ENCODE assay signal across 1 cellular context in the genomic region with DNA sequence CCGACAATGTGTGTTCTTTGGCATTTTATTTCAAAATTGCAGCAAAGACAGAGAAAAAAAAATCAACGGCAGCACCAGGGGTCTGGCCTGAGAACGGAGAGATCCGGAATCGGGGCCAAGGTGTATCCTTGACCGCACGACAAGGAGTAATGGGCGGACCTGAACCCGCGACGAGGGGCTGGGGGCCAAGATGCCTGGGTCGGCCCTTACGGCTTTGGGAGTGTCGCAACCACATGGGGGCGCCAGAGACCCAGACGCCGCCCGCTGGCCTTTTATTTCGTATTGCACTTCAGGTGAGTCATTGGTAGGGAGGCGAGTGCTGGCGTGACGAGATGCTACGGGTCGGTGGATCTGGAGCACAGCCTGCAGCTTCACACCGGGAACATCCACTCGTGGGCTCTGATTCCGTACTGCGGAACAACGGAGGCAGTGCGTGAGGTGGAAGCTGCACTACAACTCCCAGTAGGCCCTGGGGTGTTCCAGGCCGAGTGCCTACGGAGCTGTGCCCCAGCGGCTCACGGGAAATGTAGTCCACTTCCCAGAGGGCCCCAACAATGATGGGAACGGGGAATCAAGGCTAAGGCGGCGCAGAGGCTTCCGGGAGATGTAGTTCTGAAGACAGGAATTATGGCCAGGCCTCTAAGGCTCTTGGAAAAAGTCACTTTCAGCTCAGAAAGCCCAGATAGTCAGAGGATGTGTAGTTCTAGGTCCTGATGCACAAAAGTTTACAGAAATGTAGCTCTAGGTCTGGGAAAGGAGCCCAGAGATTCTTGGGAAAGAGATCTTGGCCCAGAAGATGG.
A peak's percentile ranks its signal among the peaks of the same experiment; 100 is the strongest.
TF ChIP-seq lines count a peak whose summit lies in the region.

No MANE protein-coding gene starts in this region.

TF ChIP-seq in K562, 482 proteins besides CTCF, POLR2A, EP300 and RAD21 (continued from another document and continues in another):
- TF ChIP-seq, protein P1, sequence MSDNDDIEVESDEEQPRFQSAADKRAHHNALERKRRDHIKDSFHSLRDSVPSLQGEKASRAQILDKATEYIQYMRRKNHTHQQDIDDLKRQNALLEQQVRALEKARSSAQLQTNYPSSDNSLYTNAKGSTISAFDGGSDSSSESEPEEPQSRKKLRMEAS (CRISPR knock-in tag; IDR thresholded peaks at IDR 0.05) = peak; percentile 79
- peak; percentile 38; the same call in 1 of the 2 replicates for TF ChIP-seq KLF16 (IDR thresholded peaks at IDR 0.05)
- peak; percentile 79 for TF ChIP-seq VEZF1 (CRISPR knock-in tag; IDR thresholded peaks at IDR 0.05)
- peak; percentile 83; the same call in 1 of the 2 replicates for TF ChIP-seq NR1H2 (CRISPR knock-in tag; IDR thresholded peaks at IDR 0.05)
- TF ChIP-seq ZNF354B (CRISPR knock-in tag; IDR thresholded peaks at IDR 0.05) = no peak
- peak; percentile 60 for TF ChIP-seq POLR2B (IDR thresholded peaks at IDR 0.05; ENCODE audit: low read depth, partially characterized antibody)
- no peak for TF ChIP-seq GABPB2 (CRISPR knock-in tag; conservative IDR thresholded peaks at IDR 0.05)
- 0 out of 2 replicates have a peak, but pooled peaks have one; percentile 9 for TF ChIP-seq MYC (IDR thresholded peaks at IDR 0.05; ENCODE audit: low read depth, low read length)
- peak; percentile 57; the same call in 1 of the 2 replicates for TF ChIP-seq MYC (CRISPR knock-in tag; IDR thresholded peaks at IDR 0.05; ENCODE audit: borderline replicate concordance, low read depth)
- TF ChIP-seq ESRRA (IDR thresholded peaks at IDR 0.05; ENCODE audit: borderline replicate concordance, low read depth) = peak; percentile 63
- TF ChIP-seq TAF9B (IDR thresholded peaks at IDR 0.05; ENCODE audit: partially characterized antibody) = no peak
- TF ChIP-seq ZNF143 (CRISPR knock-in tag; IDR thresholded peaks at IDR 0.05) = peak; percentile 100
- TF ChIP-seq FOS (IDR thresholded peaks at IDR 0.05; ENCODE audit: extremely low read depth, insufficient read length) = no peak
- no peak for TF ChIP-seq EHMT2 (IDR thresholded peaks at IDR 0.05)
- no peak for TF ChIP-seq ARHGAP35 (IDR thresholded peaks at IDR 0.05; ENCODE audit: partially characterized antibody)
- TF ChIP-seq OTX1 (CRISPR knock-in tag; IDR thresholded peaks at IDR 0.05) = peak; percentile 64; the same call in 1 of the 2 replicates
- TF ChIP-seq SETDB1 (IDR thresholded peaks at IDR 0.05; ENCODE audit: low read length) = peak; percentile 21
- TF ChIP-seq TCF3 (CRISPR knock-in tag; IDR thresholded peaks at IDR 0.05) = peak; percentile 43
- TF ChIP-seq NONO (IDR thresholded peaks at IDR 0.05; ENCODE audit: low read depth in 2 of 2, low read length in 1 of 2) = peak in 1 of 2 experiments; percentile 52; a peak in 1 of 4 replicates
- peak; percentile 86 for TF ChIP-seq ZBTB17 (CRISPR knock-in tag; IDR thresholded peaks at IDR 0.05)
- no peak for TF ChIP-seq THRA (IDR thresholded peaks at IDR 0.05)
- TF ChIP-seq POLR2AphosphoS5 (IDR thresholded peaks at IDR 0.05; ENCODE audit: control insufficient read depth, insufficient read depth, low read depth, low read length) = peak; percentile 46
- TF ChIP-seq STAT5A (IDR thresholded peaks at IDR 0.05; ENCODE audit: borderline replicate concordance, low read length) = no peak
- TF ChIP-seq GABPA (tag; conservative IDR thresholded peaks at IDR 0.05; ENCODE audit: low read depth) = peak; percentile 77
- TF ChIP-seq SMAD4 (CRISPR knock-in tag; conservative IDR thresholded peaks at IDR 0.05) = peak; percentile 71
- TF ChIP-seq RAD51 (IDR thresholded peaks at IDR 0.05; ENCODE audit: borderline replicate concordance, low read depth) = no peak
- TF ChIP-seq CTBP1 (IDR thresholded peaks at IDR 0.05; ENCODE audit: borderline replicate concordance) = peak; percentile 77
- no peak for TF ChIP-seq BMI1 (IDR thresholded peaks at IDR 0.05; ENCODE audit: low read length)
- TF ChIP-seq TEAD1 (CRISPR knock-in tag; IDR thresholded peaks at IDR 0.05) = peak; percentile 58 to 90; a peak in 3 of 4 replicates
- TF ChIP-seq ZNF239 (CRISPR knock-in tag; IDR thresholded peaks at IDR 0.05) = peak; percentile 44; the same call in 1 of the 2 replicates
- TF ChIP-seq EP400 (IDR thresholded peaks at IDR 0.05) = peak; percentile 50
- 0 out of 2 replicates have a peak, but pooled peaks have one; percentile 3 for TF ChIP-seq NFIC (IDR thresholded peaks at IDR 0.05)
- 0 out of 2 replicates have a peak, but pooled peaks have one; percentile 59 for TF ChIP-seq MECOM (CRISPR knock-in tag; IDR thresholded peaks at IDR 0.05)
- peak; percentile 79; the same call in 1 of the 2 replicates for TF ChIP-seq ZNF263 (CRISPR knock-in tag; IDR thresholded peaks at IDR 0.05; ENCODE audit: borderline replicate concordance)
- 0 out of 4 replicates have a peak, but pooled peaks of 1 of the 2 experiments have one; percentile 59 for TF ChIP-seq MLLT1 (IDR thresholded peaks at IDR 0.05)
- no peak for TF ChIP-seq SIRT6 (IDR thresholded peaks at IDR 0.05; ENCODE audit: low read depth, low read length)
- TF ChIP-seq MYNN (IDR thresholded peaks at IDR 0.05) = peak; percentile 67; the same call in 1 of the 2 replicates
- no peak for TF ChIP-seq MYNN (CRISPR knock-in tag; IDR thresholded peaks at IDR 0.05)
- peak; percentile 61 for TF ChIP-seq CHD2 (IDR thresholded peaks at IDR 0.05; ENCODE audit: low read depth, low read length)
- TF ChIP-seq, protein P2, sequence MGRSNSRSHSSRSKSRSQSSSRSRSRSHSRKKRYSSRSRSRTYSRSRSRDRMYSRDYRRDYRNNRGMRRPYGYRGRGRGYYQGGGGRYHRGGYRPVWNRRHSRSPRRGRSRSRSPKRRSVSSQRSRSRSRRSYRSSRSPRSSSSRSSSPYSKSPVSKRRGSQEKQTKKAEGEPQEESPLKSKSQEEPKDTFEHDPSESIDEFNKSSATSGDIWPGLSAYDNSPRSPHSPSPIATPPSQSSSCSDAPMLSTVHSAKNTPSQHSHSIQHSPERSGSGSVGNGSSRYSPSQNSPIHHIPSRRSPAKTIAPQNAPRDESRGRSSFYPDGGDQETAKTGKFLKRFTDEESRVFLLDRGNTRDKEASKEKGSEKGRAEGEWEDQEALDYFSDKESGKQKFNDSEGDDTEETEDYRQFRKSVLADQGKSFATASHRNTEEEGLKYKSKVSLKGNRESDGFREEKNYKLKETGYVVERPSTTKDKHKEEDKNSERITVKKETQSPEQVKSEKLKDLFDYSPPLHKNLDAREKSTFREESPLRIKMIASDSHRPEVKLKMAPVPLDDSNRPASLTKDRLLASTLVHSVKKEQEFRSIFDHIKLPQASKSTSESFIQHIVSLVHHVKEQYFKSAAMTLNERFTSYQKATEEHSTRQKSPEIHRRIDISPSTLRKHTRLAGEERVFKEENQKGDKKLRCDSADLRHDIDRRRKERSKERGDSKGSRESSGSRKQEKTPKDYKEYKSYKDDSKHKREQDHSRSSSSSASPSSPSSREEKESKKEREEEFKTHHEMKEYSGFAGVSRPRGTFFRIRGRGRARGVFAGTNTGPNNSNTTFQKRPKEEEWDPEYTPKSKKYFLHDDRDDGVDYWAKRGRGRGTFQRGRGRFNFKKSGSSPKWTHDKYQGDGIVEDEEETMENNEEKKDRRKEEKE (IDR thresholded peaks at IDR 0.05; ENCODE audit: borderline replicate concordance in 1 of 2, control insufficient read depth in 1 of 2, low read depth in 2 of 2, low read length in 1 of 2) = 0 out of 4 replicates have a peak, but pooled peaks of 1 of the 2 experiments have one; percentile 42
- TF ChIP-seq DIDO1 (tag; IDR thresholded peaks at IDR 0.05; ENCODE audit: low read depth) = 0 out of 2 replicates have a peak, but pooled peaks have one; percentile 12
- TF ChIP-seq HLTF (IDR thresholded peaks at IDR 0.05) = peak; percentile 45; the same call in 1 of the 2 replicates
- TF ChIP-seq, protein P3, sequence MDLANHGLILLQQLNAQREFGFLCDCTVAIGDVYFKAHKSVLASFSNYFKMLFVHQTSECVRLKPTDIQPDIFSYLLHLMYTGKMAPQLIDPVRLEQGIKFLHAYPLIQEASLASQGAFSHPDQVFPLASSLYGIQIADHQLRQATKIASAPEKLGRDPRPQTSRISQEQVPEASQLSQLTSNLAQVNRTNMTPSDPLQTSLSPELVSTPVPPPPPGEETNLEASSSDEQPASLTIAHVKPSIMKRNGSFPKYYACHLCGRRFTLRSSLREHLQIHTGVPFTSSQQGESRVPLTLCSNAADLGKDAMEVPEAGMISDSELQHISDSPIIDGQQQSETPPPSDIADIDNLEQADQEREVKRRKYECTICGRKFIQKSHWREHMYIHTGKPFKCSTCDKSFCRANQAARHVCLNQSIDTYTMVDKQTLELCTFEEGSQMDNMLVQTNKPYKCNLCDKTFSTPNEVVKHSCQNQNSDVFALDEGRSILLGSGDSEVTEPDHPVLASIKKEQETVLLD (IDR thresholded peaks at IDR 0.05) = peak; percentile 82; the same call in 1 of the 2 replicates
- 0 out of 4 replicates have a peak, but pooled peaks of 1 of the 2 experiments have one; percentile 39 for TF ChIP-seq ZMIZ1 (IDR thresholded peaks at IDR 0.05; ENCODE audit: low read depth in 2 of 2, low read length in 2 of 2)
- 0 out of 2 replicates have a peak, but pooled peaks have one; percentile 68 for TF ChIP-seq HDGF (IDR thresholded peaks at IDR 0.05)
- TF ChIP-seq ELF2 (CRISPR knock-in tag; IDR thresholded peaks at IDR 0.05) = peak; percentile 95
- TF ChIP-seq MNT (conservative IDR thresholded peaks at IDR 0.05) = peak; percentile 42 to 80; a peak in 3 of 4 replicates
